9 cellular contexts compared by ENCODE assay signal in the genomic region with DNA sequence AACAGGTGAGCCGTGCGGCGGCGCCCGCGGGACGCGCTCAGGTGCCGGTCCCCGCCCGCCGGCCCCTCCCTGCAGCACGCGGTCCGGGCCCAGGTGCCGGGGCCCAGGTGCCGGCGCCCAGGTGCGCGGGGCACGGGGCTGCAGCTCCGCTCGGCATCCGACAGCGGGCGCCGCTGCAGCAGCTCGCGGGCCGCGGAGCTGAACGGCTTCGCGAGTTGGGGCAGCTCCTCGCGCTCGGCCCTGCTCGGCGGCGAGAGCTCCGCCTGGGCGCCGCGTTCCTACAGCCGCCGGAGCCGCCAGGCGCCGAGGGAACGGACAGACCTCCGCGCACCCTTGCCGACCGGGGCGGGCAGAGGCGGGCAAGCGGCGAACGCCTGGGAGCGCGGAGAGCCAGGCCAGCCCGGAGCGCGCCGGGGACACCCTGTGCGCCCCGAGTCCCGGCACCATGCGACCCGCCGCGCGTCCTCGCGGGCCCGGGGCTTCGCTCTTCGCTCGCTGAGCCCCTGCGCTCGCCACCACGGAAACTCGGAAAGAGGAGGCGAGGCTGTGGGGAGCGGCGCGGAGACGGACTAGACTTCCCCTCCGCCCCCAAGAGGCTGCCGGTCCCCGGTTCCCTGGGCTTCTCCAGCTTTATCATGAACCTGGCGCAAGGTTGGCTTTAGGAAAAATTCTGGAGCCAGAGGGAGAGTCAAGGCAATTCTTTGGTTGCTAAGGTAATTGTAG. TPM values are rescaled to one million over a fixed set of nuclear protein-coding genes. Genes with fewer than 3 reads are reported as not detected.
A peak's percentile ranks its signal among the peaks of the same experiment; 100 is the strongest.
DNase-seq lines count a peak whose midpoint lies in the region; ATAC-seq, FAIRE-seq and TF ChIP-seq lines count a peak whose summit lies in the region.
"Had no signal": no experiment of that assay in that cellular context is flagged by ENCODE, and none has a peak within 500 bp of the region (broad histone marks: within the 10 kb centered on the region; RNA-seq: fewer than 3 reads in every experiment).

A gene (plus strand): TSS at position 201 of the 723 bp plus-strand sequence.

- intact Hi-C loops in PC-9 (cut with micrococcal nuclease; ENCODE audit: unreplicated experiment) = no loop called here

- no peaks in the 10 kb centered on the region for H3F3A ChIP-seq in PC-9 (ENCODE audit: insufficient read depth, low read depth)

- DNase-seq in Daoy (ENCODE audit: low read depth) (peak; percentile 57), WERI-Rb-1 (peak; percentile 59), frontal cortex (ENCODE audit: low spot score in 2 of 2) (peak; percentile 30 to 42), occipital lobe (lab: John Stamatoyannopoulos, UW) (peak; percentile 29), HT-29 (ENCODE audit: low spot score) (no peak), PC-9 (no peak)

- TF ChIP-seq CTCF in WERI-Rb-1 (IDR thresholded peaks at IDR 0.05; ENCODE audit: low read depth, low read length) = peak; percentile 73
- no peak for TF ChIP-seq CTCF in PC-9 (conservative IDR thresholded peaks at IDR 0.05)

- CTCF ChIA-PET in PC-9 (lab: Charles Lee) = no interaction called here

- no peaks in the 10 kb centered on the region for H3K9me2 ChIP-seq in PC-9 (ENCODE audit: insufficient read depth)

- no peaks in the 10 kb centered on the region for H4K20me1 ChIP-seq in PC-9 (ENCODE audit: insufficient read depth)

- H3K9me3 ChIP-seq in WERI-Rb-1 (ENCODE audit: severe bottlenecking) (no peaks in the 10 kb centered on the region), PC-9 (ENCODE audit: insufficient read depth, low read depth) (no peaks in the 10 kb centered on the region)

- H2AFZ ChIP-seq in PC-9 = no peak within 1 kb of the TSS

- peak within 1 kb of the TSS; percentile 61 for H3K4me3 ChIP-seq in WERI-Rb-1 (ENCODE audit: low read depth, low read length)
- no peak within 1 kb of the TSS for H3K4me3 ChIP-seq in PC-9

- BruUV-seq in PC-9 (replicated peaks; lab: Mats Ljungman, UMichigan) = no TSS peak

- no peaks in the 10 kb centered on the region for H3K36me3 ChIP-seq in WERI-Rb-1
- H3K36me3 ChIP-seq in PC-9 (ENCODE audit: low read depth) = no peaks in the 10 kb centered on the region

- FAIRE-seq in frontal cortex (lab: Jason Lieb, UNC) = no peak

- no peak within 1 kb of the TSS for H3K27ac ChIP-seq in WERI-Rb-1
- H3K27ac ChIP-seq in PC-9 = no peak within 1 kb of the TSS

- no peaks in the 10 kb centered on the region for H3K79me2 ChIP-seq in PC-9 (ENCODE audit: low read depth)

- H3K4me2 ChIP-seq in PC-9 = no peak within 1 kb of the TSS

- POLR2A ChIA-PET in PC-9 (lab: Charles Lee; ENCODE audit: unreplicated experiment) = no interaction called here

- H3K27me3 ChIP-seq in WERI-Rb-1 (ENCODE audit: insufficient read depth, low read depth, severe bottlenecking) (peaks cover 24% of the 10 kb centered on the region), PC-9 (ENCODE audit: insufficient read depth, low read depth) (no peaks in the 10 kb centered on the region)

- no peaks in the 10 kb centered on the region for H3K4me1 ChIP-seq in PC-9 (replicated peaks; ENCODE audit: insufficient read depth)

- ATAC-seq in HG03039 (IDR thresholded peaks at IDR 0.05; ENCODE audit: unreplicated experiment) (peak; percentile 64), HG02840 (IDR thresholded peaks at IDR 0.05; ENCODE audit: low FRiP score, unreplicated experiment) (no peak)

RNA-seq across cellular contexts. Expression of the gene that starts here (rescaled TPM):
- not detected in 2 replicates for total RNA-seq in Daoy (2014; rRNA removed; shearing (Covaris generic))
- total RNA-seq in frontal cortex = 4.9 TPM
- total RNA-seq in occipital lobe = 6.9 TPM
- not detected in 2 replicates for total RNA-seq in HT-29 (2014; rRNA removed; shearing (Covaris generic))
- total RNA-seq in PC-9 (2021) = not detected in 2 replicates
- total RNA-seq: kidney epithelial cell had no signal

Comparison
In these comparisons a context has a peak if more than half of its experiments do, and no peak if none do; other contexts are left out.
1. Peak in DNase-seq in Daoy; RNA of the gene not detected or under 1 TPM.
2. DNase-seq: peak in WERI-Rb-1 (single experiment), frontal cortex (2 of 2) and occipital lobe (single experiment); none in HT-29 (single experiment) and PC-9 (0 of 2).